ENCODE assay signal across 2 cellular contexts in the genomic region with DNA sequence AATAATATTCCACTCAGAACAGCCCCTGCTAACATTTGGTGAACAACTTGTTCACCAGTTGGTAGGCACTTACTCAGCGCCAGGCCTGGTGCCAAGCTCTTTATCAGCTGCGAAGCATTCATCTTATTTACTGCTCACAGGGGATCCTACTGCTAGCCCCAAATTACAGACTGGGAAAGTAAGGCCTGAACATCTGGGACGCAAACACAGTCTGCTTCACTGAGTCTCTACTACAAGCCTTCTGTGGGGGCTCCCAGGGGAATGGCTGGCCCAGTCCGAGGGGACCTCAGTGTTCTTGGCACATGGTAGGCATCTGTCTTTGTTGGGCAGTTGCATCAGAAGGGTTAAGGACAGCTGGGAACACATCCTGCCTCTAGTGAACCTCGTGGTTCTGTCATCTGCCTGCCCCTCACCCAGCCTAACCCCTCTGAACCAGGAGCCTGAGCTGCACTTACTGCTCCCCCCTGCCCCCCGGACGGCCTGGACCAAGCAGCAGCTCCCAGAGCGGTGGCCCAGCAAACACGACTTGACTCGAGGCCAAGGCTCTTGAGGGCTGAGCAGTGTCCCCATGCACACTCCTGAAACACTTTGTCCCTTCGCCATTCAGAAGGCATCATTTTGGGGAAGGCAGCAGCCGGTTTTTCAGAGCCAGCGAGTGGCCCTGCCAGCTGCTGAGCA.
A peak's percentile ranks its signal among the peaks of the same experiment; 100 is the strongest.
TF ChIP-seq lines count a peak whose summit lies in the region.

Gene PHYHD1 (plus strand): TSS at position 602 of the 678 bp plus-strand sequence. CDS start 1,342 bp downstream, outside the sequence.

TF ChIP-seq in HepG2, 621 proteins besides CTCF, POLR2A, EP300 and RAD21 (continued from another document):
- TF ChIP-seq HNRNPL (IDR thresholded peaks at IDR 0.05; ENCODE audit: low read depth, low read length) (0 out of 2 replicates have a peak, but pooled peaks have one; percentile 4), CAMTA2 (CRISPR knock-in tag; IDR thresholded peaks at IDR 0.05; ENCODE audit: borderline replicate concordance) (no peak), ZNF652 (CRISPR knock-in tag; IDR thresholded peaks at IDR 0.05; ENCODE audit: borderline replicate concordance, low read depth) (peak; percentile 76), PATZ1 (CRISPR knock-in tag; IDR thresholded peaks at IDR 0.05) (peak; percentile 45; the same call in 1 of the 2 replicates), ZNF629 (CRISPR knock-in tag; conservative IDR thresholded peaks at IDR 0.05) (peak; percentile 67), ZNF687 (CRISPR knock-in tag; IDR thresholded peaks at IDR 0.05) (peak; percentile 82)
- TF ChIP-seq, protein P1, sequence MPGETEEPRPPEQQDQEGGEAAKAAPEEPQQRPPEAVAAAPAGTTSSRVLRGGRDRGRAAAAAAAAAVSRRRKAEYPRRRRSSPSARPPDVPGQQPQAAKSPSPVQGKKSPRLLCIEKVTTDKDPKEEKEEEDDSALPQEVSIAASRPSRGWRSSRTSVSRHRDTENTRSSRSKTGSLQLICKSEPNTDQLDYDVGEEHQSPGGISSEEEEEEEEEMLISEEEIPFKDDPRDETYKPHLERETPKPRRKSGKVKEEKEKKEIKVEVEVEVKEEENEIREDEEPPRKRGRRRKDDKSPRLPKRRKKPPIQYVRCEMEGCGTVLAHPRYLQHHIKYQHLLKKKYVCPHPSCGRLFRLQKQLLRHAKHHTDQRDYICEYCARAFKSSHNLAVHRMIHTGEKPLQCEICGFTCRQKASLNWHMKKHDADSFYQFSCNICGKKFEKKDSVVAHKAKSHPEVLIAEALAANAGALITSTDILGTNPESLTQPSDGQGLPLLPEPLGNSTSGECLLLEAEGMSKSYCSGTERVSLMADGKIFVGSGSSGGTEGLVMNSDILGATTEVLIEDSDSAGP (CRISPR knock-in tag; IDR thresholded peaks at IDR 0.05; ENCODE audit: borderline replicate concordance): 0 out of 2 replicates have a peak, but pooled peaks have one; percentile 12
- TF ChIP-seq, protein P2, sequence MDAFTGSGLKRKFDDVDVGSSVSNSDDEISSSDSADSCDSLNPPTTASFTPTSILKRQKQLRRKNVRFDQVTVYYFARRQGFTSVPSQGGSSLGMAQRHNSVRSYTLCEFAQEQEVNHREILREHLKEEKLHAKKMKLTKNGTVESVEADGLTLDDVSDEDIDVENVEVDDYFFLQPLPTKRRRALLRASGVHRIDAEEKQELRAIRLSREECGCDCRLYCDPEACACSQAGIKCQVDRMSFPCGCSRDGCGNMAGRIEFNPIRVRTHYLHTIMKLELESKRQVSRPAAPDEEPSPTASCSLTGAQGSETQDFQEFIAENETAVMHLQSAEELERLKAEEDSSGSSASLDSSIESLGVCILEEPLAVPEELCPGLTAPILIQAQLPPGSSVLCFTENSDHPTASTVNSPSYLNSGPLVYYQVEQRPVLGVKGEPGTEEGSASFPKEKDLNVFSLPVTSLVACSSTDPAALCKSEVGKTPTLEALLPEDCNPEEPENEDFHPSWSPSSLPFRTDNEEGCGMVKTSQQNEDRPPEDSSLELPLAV (CRISPR knock-in tag; conservative IDR thresholded peaks at IDR 0.05; ENCODE audit: low read depth): no peak

TF ChIP-seq in GM12891, 5 proteins besides CTCF, POLR2A, EP300 and RAD21 (continued from another document):
- TF ChIP-seq TAF1 (IDR thresholded peaks at IDR 0.05; ENCODE audit: low read depth, low read length) (no peak), POU2F2 (IDR thresholded peaks at IDR 0.05; ENCODE audit: low read depth, low read length) (no peak), POLR2AphosphoS5 (IDR thresholded peaks at IDR 0.05; ENCODE audit: low read depth, low read length) (no peak)
